In genomic region chr13:52010890-52011689, GRCh38 we compare ENCODE assay signal across 8 cellular contexts. TPM values are rescaled to one million over a fixed set of nuclear protein-coding genes. Genes with fewer than 3 reads are reported as not detected.
DNase-seq lines count a peak whose midpoint lies in the region; ATAC-seq and TF ChIP-seq lines count a peak whose summit lies in the region.

Gene ATP7B (minus strand): TSS chr13:52011450. CDS start chr13:52011337, 113 bp downstream.

- TF ChIP-seq EP300 in neural cell (conservative IDR thresholded peaks at IDR 0.05; ENCODE audit: poor library complexity, severe bottlenecking): no peak

- TF ChIP-seq CTCF in KMS-11 (conservative IDR thresholded peaks at IDR 0.05; ENCODE audit: low read depth, low read length) (no peak), fibroblast of pulmonary artery (IDR thresholded peaks at IDR 0.05; ENCODE audit: low read length, missing control alignments) (peak; percentile 25), neural cell (IDR thresholded peaks at IDR 0.05; ENCODE audit: poor library complexity, severe bottlenecking) (no peak), upper lobe of right lung (IDR thresholded peaks at IDR 0.05) (no peak)

- H3K9me2 ChIP-seq in neural cell (ENCODE audit: insufficient read depth, low read length): no peaks in the 10 kb centered on the region

- H3K9ac ChIP-seq in KMS-11 (peak within 1 kb of the TSS; percentile 62; the same call in 1 of the 2 replicates), neural cell (ENCODE audit: low read length) (peak within 1 kb of the TSS; percentile 78)

- H3K4me2 ChIP-seq in KMS-11 (peak within 1 kb of the TSS; percentile 80; the same call in 1 of the 2 replicates), neural cell (ENCODE audit: low read length) (peak within 1 kb of the TSS; percentile 81)

- H3K36me3 ChIP-seq in KMS-11 (ENCODE audit: insufficient read depth): no peaks in the 10 kb centered on the region
- H3K36me3 ChIP-seq in neural cell (ENCODE audit: insufficient read depth, low read length): no peaks in the 10 kb centered on the region
- H3K36me3 ChIP-seq in upper lobe of right lung: no peaks in the 10 kb centered on the region

- peaks cover 20% of the 10 kb centered on the region for H3K79me2 ChIP-seq in KMS-11 (ENCODE audit: insufficient read depth, low read depth)
- peaks cover 44% of the 10 kb centered on the region for H3K79me2 ChIP-seq in neural cell (replicated peaks; ENCODE audit: insufficient read depth, low read length)

- H3K27ac ChIP-seq in KMS-11 (peak within 1 kb of the TSS; percentile 35; the same call in 1 of the 2 replicates), neural cell (ENCODE audit: low read length) (peak within 1 kb of the TSS; percentile 62), upper lobe of right lung (peak within 1 kb of the TSS; percentile 83)

- H4K20me1 ChIP-seq in KMS-11 (ENCODE audit: insufficient read depth) (no peaks in the 10 kb centered on the region), neural cell (ENCODE audit: insufficient read depth) (no peaks in the 10 kb centered on the region)

- TF ChIP-seq RAD21 in neural cell (conservative IDR thresholded peaks at IDR 0.05): no peak

- ATAC-seq in upper lobe of right lung: peak; percentile 18
- no peak for ATAC-seq in GM19328 (IDR thresholded peaks at IDR 0.05; ENCODE audit: unreplicated experiment)

- H3K4me3 ChIP-seq in KMS-11 (IDR thresholded peaks at IDR 0.05; ENCODE audit: insufficient read depth, low read depth, low read length): no peak within 1 kb of the TSS
- H3K4me3 ChIP-seq in fibroblast of pulmonary artery (replicated peaks; ENCODE audit: low read depth, low read length): peak within 1 kb of the TSS; percentile 75
- peak within 1 kb of the TSS; percentile 100 for H3K4me3 ChIP-seq in neural cell (ENCODE audit: low read length)
- H3K4me3 ChIP-seq in upper lobe of right lung: peak within 1 kb of the TSS; percentile 84

- intact Hi-C loops in upper lobe of right lung (cut with DNase I): no loop called here

- H3K4me1 ChIP-seq in KMS-11 (ENCODE audit: low read depth, poor library complexity, severe bottlenecking) (peaks cover 8% of the 10 kb centered on the region), upper lobe of right lung (peaks cover 18% of the 10 kb centered on the region)

- H3F3A ChIP-seq in neural cell (ENCODE audit: insufficient read depth, low read length, poor library complexity, severe bottlenecking): no peaks in the 10 kb centered on the region

- H2AFZ ChIP-seq in KMS-11 (ENCODE audit: low read depth) (peak within 1 kb of the TSS; percentile 76), neural cell (ENCODE audit: low read depth, low read length) (peak within 1 kb of the TSS; percentile 88)

- H3K9me3 ChIP-seq in neural cell (ENCODE audit: low read length) (no peaks in the 10 kb centered on the region), upper lobe of right lung (no peaks in the 10 kb centered on the region)

- H3K27me3 ChIP-seq in KMS-11 (ENCODE audit: insufficient read depth, low read depth) (no peaks in the 10 kb centered on the region), neural cell (ENCODE audit: insufficient read depth, low read depth, low read length) (no peaks in the 10 kb centered on the region), upper lobe of right lung (no peaks in the 10 kb centered on the region)

- DNase-seq in NCI-H146 (lab: John Stamatoyannopoulos, UW): peak; percentile 23
- DNase-seq in NCI-H146 treated with DMSO at 0.1 percent for 48 hours (lab: John Stamatoyannopoulos, UW; ENCODE audit: unreplicated experiment): no peak
- peak; percentile 38 for DNase-seq in activated CD8-positive, alpha-beta memory T cell treated with anti-CD3 and anti-CD28 coated beads, Interleukin-2, amount 50 U/mL, for 4 hours
- no peak for DNase-seq in fibroblast of pulmonary artery (ENCODE audit: low read depth)
- DNase-seq in upper lobe of right lung: no peak

TF ChIP-seq in neural cell, 6 proteins besides CTCF, POLR2A, EP300 and RAD21:
- peak; percentile 30 for TF ChIP-seq SMC3 (conservative IDR thresholded peaks at IDR 0.05; ENCODE audit: poor library complexity)
- TF ChIP-seq TAF1 (IDR thresholded peaks at IDR 0.05; ENCODE audit: low read depth): no peak
- TF ChIP-seq MXI1 (conservative IDR thresholded peaks at IDR 0.05; ENCODE audit: poor library complexity, severe bottlenecking): peak; percentile 3

RNA-seq across cellular contexts. Expression of gene ATP7B, which starts in this region (rescaled TPM):
- polyA plus RNA-seq in neural cell: 6.3 and 11.8 TPM in 2 replicates
- 15.6 and 17.2 TPM in 2 replicates for polyA minus RNA-seq in neural cell
- 5.8 TPM for total RNA-seq in upper lobe of right lung

Comparison
In these comparisons a context has a peak if more than half of its experiments do, and no peak if none do; other contexts are left out.
1. DNase-seq: peak in NCI-H146 (single experiment) and activated CD8-positive, alpha-beta memory T cell treated with anti-CD3 and anti-CD28 coated beads, Interleukin-2, amount 50 U/mL, for 4 hours (single experiment); none in NCI-H146 treated with DMSO at 0.1 percent for 48 hours (single experiment), fibroblast of pulmonary artery (single experiment) and upper lobe of right lung (single experiment).
2. Peak in every context shown above with its lines, with median percentiles within 50 percentile points of each other: H3K27ac ChIP-seq.